In the genomic region with DNA sequence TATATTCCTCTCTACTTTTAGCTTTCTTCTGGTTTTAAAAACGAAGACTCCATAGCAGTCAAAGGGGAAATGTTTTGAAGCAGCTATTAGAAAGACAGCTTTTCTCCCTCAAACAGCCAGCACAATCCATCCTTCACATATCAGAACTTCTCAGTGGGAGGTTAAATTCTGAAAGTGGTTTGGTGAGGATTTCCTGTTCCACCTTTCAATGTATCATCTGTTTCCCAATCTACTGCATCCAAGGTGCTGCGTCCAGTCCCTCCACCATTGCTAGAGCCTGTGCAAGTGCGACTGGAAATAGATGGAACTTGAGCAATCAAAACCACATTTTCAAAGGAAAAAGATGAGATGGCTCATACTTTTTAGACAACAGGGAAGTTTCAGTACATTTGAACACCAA, we compare ENCODE assay signal across 22 cellular contexts.
DNase-seq lines count a peak whose midpoint lies in the region; ATAC-seq and TF ChIP-seq lines count a peak whose summit lies in the region.
"Had no signal": no experiment of that assay in that cellular context is flagged by ENCODE, and none has a peak within 500 bp of the region (broad histone marks: within the 10 kb centered on the region; RNA-seq: fewer than 3 reads in every experiment).

No MANE protein-coding gene starts in this region.

- H3K4me3 Mint-ChIP-seq in activated naive CD4-positive, alpha-beta T cell treated with anti-CD3 and anti-CD28 coated beads for 36 hours, result peak overlapping the region; percentile 7
- peak overlapping the region in 9 of 10 donors; percentile 49 to 87 (median 80) for H3K4me3 Mint-ChIP-seq in naive thymus-derived CD4-positive, alpha-beta T cell
- H3K4me3 Mint-ChIP-seq: HFFc6 had no signal

- H3K36me3 ChIP-seq in BLaER1 treated with 17β-estradiol and CSF1 and Interleukin-3, amounts not matched to agents 10 nM and 100 nM, result peaks cover 0 to 15% (median 0%) of the 10 kb centered on the region in 11 experiments; a peak in 3 of 22 replicates
- no peaks in the 10 kb centered on the region for H3K36me3 ChIP-seq in MM.1S (replicated peaks; ENCODE audit: insufficient read depth, low read length)
- H3K36me3 ChIP-seq in naive thymus-derived CD4-positive, alpha-beta T cell (ENCODE audit: control insufficient read depth in 2 of 3, insufficient read depth in 3 of 3, low read length in 3 of 3), result no peaks in the 10 kb centered on the region

- H3K4me1 Mint-ChIP-seq in activated naive CD4-positive, alpha-beta T cell treated with anti-CD3 and anti-CD28 coated beads for 36 hours (ENCODE audit: low read depth), result peaks cover 20% of the 10 kb centered on the region
- H3K4me1 Mint-ChIP-seq in naive thymus-derived CD4-positive, alpha-beta T cell, result peaks cover 10 to 41% (median 32%) of the 10 kb centered on the region in 7 donors

- peaks cover 4% of the 10 kb centered on the region for H3K9me3 Mint-ChIP-seq in activated naive CD4-positive, alpha-beta T cell treated with anti-CD3 and anti-CD28 coated beads for 36 hours
- H3K9me3 Mint-ChIP-seq in naive thymus-derived CD4-positive, alpha-beta T cell, result peaks cover 0 to 5% (median 0%) of the 10 kb centered on the region in 11 donors
- H3K9me3 Mint-ChIP-seq: HFFc6 had no signal

- POLR2A ChIA-PET in naive thymus-derived CD4-positive, alpha-beta T cell (lab: Charles Lee), result no interaction called here

- no peak for TF ChIP-seq CTCF in MM.1S (IDR thresholded peaks at IDR 0.05; ENCODE audit: low read length)

- H3K27ac Mint-ChIP-seq in activated naive CD4-positive, alpha-beta T cell treated with anti-CD3 and anti-CD28 coated beads for 36 hours, result no peak overlapping the region
- peak overlapping the region in 8 of 9 donors; percentile 6 to 92 (median 78) for H3K27ac Mint-ChIP-seq in naive thymus-derived CD4-positive, alpha-beta T cell
- H3K27ac Mint-ChIP-seq: HFFc6 had no signal

- H3F3A ChIP-seq in MM.1S (ENCODE audit: insufficient read depth, low read length), result no peaks in the 10 kb centered on the region

- H3K79me2 ChIP-seq in MM.1S (ENCODE audit: low read length), result no peaks in the 10 kb centered on the region

- H3K4me3 ChIP-seq in BLaER1 treated with 17β-estradiol and CSF1 and Interleukin-3, amounts not matched to agents 10 nM and 100 nM, result no peak overlapping the region
- no peak overlapping the region for H3K4me3 ChIP-seq in MM.1S (ENCODE audit: low read length)
- H3K4me3 ChIP-seq in naive thymus-derived CD4-positive, alpha-beta T cell (ENCODE audit: low read length), result peak overlapping the region; percentile 53
- H3K4me3 ChIP-seq: PC-9 had no signal

- no peaks in the 10 kb centered on the region for H3K27me3 Mint-ChIP-seq in activated naive CD4-positive, alpha-beta T cell treated with anti-CD3 and anti-CD28 coated beads for 36 hours (ENCODE audit: low read depth)
- no peaks in the 10 kb centered on the region for H3K27me3 Mint-ChIP-seq in naive thymus-derived CD4-positive, alpha-beta T cell

- peaks cover 10% of the 10 kb centered on the region for H3K36me3 Mint-ChIP-seq in activated naive CD4-positive, alpha-beta T cell treated with anti-CD3 and anti-CD28 coated beads for 36 hours (ENCODE audit: low read depth)
- H3K36me3 Mint-ChIP-seq in naive thymus-derived CD4-positive, alpha-beta T cell, result peaks cover 0 to 17% (median 5%) of the 10 kb centered on the region in 5 donors

- H3K4me1 ChIP-seq in BLaER1 treated with 17β-estradiol and CSF1 and Interleukin-3, amounts not matched to agents 10 nM and 100 nM, result peaks cover 0 to 18% (median 11%) of the 10 kb centered on the region in 10 experiments; a peak in 15 of 20 replicates
- H3K4me1 ChIP-seq in MM.1S (ENCODE audit: low read length), result peaks cover 10% of the 10 kb centered on the region
- H3K4me1 ChIP-seq in naive thymus-derived CD4-positive, alpha-beta T cell (ENCODE audit: control insufficient read depth in 2 of 2, insufficient read depth in 2 of 2, low read length in 2 of 2), result peaks cover 0 to 20% of the 10 kb centered on the region in 2 donors

- peak overlapping the region in 9 of 11 experiments; percentile 18 to 59 (median 37); a peak in 15 of 22 replicates for H3K4me2 ChIP-seq in BLaER1 treated with 17β-estradiol and CSF1 and Interleukin-3, amounts not matched to agents 10 nM and 100 nM
- peak overlapping the region; percentile 46 for H3K4me2 ChIP-seq in MM.1S (ENCODE audit: low read depth, low read length)
- H3K4me2 ChIP-seq: PC-9 had no signal

- H3K9me2 ChIP-seq in MM.1S (replicated peaks; ENCODE audit: insufficient read depth, low read length), result no peaks in the 10 kb centered on the region

- ATAC-seq in naive thymus-derived CD4-positive, alpha-beta T cell, result no peak
- ATAC-seq: HepG2 had no signal

- DNase-seq in activated naive CD4-positive, alpha-beta T cell treated with anti-CD3 and anti-CD28 coated beads for 36 hours, result no peak
- DNase-seq in activated naive CD4-positive, alpha-beta T cell treated with Interleukin-2 at 50 U/mL for 16 hours, result no peak
- no peak for DNase-seq in MM.1S
- peak in 1 of 9 donors; percentile 12 for DNase-seq in naive thymus-derived CD4-positive, alpha-beta T cell
- DNase-seq in NCI-H510A (lab: John Stamatoyannopoulos, UW), result no peak
- no peak for DNase-seq in anterior cingulate cortex (lab: John Stamatoyannopoulos, UW)
- DNase-seq: COR-L47, DMS 273 treated with DMSO at 0.1 percent for 48 hours, DND-41, H7, HFFc6, KBM-7, NCI-H1417, NCI-H1930, NCI-H345, NCI-H526, PC-9, SIG-M5 had no signal

- intact Hi-C loops in activated naive CD4-positive, alpha-beta T cell treated with anti-CD3 and anti-CD28 coated beads for 36 hours (cut with micrococcal nuclease), result no loop called here
- intact Hi-C loops in naive thymus-derived CD4-positive, alpha-beta T cell (cut with micrococcal nuclease), result loop anchor here in 1 of 2 donors (2.0 to 5.0 kb wide), 2 partner anchors 102 to 128 kb away; no protein-coding TSS in a partner anchor

- no peak overlapping the region for H3K27ac ChIP-seq in BLaER1 treated with 17β-estradiol and CSF1 and Interleukin-3, amounts not matched to agents 10 nM and 100 nM
- H3K27ac ChIP-seq in MM.1S (ENCODE audit: low read length), result peak overlapping the region; percentile 32; the same call in 1 of the 2 replicates
- H3K27ac ChIP-seq in naive thymus-derived CD4-positive, alpha-beta T cell (ENCODE audit: low read depth, low read length), result peak overlapping the region; percentile 15
- H3K27ac ChIP-seq: C4-2B, PC-9, RWPE1 had no signal

- no peak overlapping the region for H3K9ac ChIP-seq in BLaER1 treated with 17β-estradiol and CSF1 and Interleukin-3, amounts not matched to agents 10 nM and 100 nM
- H3K9ac ChIP-seq in MM.1S (ENCODE audit: low read length), result no peak overlapping the region

- H3K27me3 ChIP-seq in BLaER1 treated with 17β-estradiol and CSF1 and Interleukin-3, amounts not matched to agents 10 nM and 100 nM, result no peaks in the 10 kb centered on the region
- no peaks in the 10 kb centered on the region for H3K27me3 ChIP-seq in MM.1S (replicated peaks; ENCODE audit: insufficient read depth, low read length)
- no peaks in the 10 kb centered on the region for H3K27me3 ChIP-seq in naive thymus-derived CD4-positive, alpha-beta T cell (ENCODE audit: control insufficient read depth in 2 of 2, insufficient read depth in 2 of 2, low read length in 2 of 2)

- CTCF ChIA-PET in activated naive CD4-positive, alpha-beta T cell treated with anti-CD3 and anti-CD28 coated beads for 36 hours (lab: Charles Lee), result no interaction called here
- CTCF ChIA-PET in naive thymus-derived CD4-positive, alpha-beta T cell (lab: Charles Lee), result no interaction called here

- no peaks in the 10 kb centered on the region for H4K20me1 ChIP-seq in BLaER1 treated with 17β-estradiol and CSF1 and Interleukin-3, amounts not matched to agents 10 nM and 100 nM
- no peaks in the 10 kb centered on the region for H4K20me1 ChIP-seq in MM.1S (ENCODE audit: insufficient read depth, low read length)

- H3K9me3 ChIP-seq in BLaER1 treated with 17β-estradiol and CSF1 and Interleukin-3, amounts not matched to agents 10 nM and 100 nM (replicated peaks in 1 of 11), result peaks cover 13 to 54% (median 38%) of the 10 kb centered on the region in 11 experiments
- no peaks in the 10 kb centered on the region for H3K9me3 ChIP-seq in MM.1S (replicated peaks; ENCODE audit: insufficient read depth, low read length)
- no peaks in the 10 kb centered on the region for H3K9me3 ChIP-seq in naive thymus-derived CD4-positive, alpha-beta T cell (ENCODE audit: control insufficient read depth in 2 of 3, low read length in 3 of 3)

- H2AFZ ChIP-seq in MM.1S (ENCODE audit: low read length), result peak overlapping the region; percentile 17; the same call in 1 of the 2 replicates
- H2AFZ ChIP-seq: PC-9 had no signal

Comparison
In these comparisons a context has a peak if more than half of its experiments do, and no peak if none do; other contexts are left out.
1. H3K27ac ChIP-seq: peak in MM.1S (single experiment) and naive thymus-derived CD4-positive, alpha-beta T cell (single experiment); none in BLaER1 treated with 17β-estradiol and CSF1 and Interleukin-3, amounts not matched to agents 10 nM and 100 nM (0 of 11).